Comparison of ENCODE assay signal across 2 cellular contexts in the genomic region with DNA sequence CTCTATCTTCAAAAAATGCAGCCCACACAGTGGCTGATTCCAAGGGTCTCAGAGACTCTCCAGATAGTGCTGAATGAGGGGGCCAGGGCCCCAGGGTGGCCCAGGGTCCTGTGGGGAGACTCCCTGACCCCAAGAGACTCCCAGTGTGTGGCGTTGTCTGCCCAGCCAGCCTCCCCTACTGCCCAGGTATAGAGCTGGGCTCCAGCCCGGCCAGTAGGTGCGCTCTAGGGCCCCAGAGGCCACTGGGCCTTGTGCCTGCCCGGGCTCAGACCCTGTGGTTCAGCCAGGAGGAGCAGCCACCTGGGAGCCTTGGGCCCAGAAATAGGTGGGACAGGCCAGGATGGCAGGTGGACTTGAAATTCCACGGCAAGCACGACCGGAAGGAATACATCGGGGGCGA.
TF ChIP-seq lines count a peak whose summit lies in the region.

No MANE protein-coding gene starts in this region.

TF ChIP-seq in WTC11, 78 proteins besides CTCF, POLR2A, EP300 and RAD21:
- TF ChIP-seq RELA (CRISPR knock-in tag; IDR thresholded peaks at IDR 0.05; ENCODE audit: borderline replicate concordance), result no peak
- TF ChIP-seq ZNF219 (CRISPR knock-in tag; IDR thresholded peaks at IDR 0.05; ENCODE audit: borderline replicate concordance), result no peak
- TF ChIP-seq ZNF317 (CRISPR knock-in tag; IDR thresholded peaks at IDR 0.05; ENCODE audit: borderline replicate concordance, low read depth), result no peak
- TF ChIP-seq, protein P1, sequence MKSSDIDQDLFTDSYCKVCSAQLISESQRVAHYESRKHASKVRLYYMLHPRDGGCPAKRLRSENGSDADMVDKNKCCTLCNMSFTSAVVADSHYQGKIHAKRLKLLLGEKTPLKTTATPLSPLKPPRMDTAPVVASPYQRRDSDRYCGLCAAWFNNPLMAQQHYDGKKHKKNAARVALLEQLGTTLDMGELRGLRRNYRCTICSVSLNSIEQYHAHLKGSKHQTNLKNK (CRISPR knock-in tag; IDR thresholded peaks at IDR 0.05), result no peak
- TF ChIP-seq, protein P2, sequence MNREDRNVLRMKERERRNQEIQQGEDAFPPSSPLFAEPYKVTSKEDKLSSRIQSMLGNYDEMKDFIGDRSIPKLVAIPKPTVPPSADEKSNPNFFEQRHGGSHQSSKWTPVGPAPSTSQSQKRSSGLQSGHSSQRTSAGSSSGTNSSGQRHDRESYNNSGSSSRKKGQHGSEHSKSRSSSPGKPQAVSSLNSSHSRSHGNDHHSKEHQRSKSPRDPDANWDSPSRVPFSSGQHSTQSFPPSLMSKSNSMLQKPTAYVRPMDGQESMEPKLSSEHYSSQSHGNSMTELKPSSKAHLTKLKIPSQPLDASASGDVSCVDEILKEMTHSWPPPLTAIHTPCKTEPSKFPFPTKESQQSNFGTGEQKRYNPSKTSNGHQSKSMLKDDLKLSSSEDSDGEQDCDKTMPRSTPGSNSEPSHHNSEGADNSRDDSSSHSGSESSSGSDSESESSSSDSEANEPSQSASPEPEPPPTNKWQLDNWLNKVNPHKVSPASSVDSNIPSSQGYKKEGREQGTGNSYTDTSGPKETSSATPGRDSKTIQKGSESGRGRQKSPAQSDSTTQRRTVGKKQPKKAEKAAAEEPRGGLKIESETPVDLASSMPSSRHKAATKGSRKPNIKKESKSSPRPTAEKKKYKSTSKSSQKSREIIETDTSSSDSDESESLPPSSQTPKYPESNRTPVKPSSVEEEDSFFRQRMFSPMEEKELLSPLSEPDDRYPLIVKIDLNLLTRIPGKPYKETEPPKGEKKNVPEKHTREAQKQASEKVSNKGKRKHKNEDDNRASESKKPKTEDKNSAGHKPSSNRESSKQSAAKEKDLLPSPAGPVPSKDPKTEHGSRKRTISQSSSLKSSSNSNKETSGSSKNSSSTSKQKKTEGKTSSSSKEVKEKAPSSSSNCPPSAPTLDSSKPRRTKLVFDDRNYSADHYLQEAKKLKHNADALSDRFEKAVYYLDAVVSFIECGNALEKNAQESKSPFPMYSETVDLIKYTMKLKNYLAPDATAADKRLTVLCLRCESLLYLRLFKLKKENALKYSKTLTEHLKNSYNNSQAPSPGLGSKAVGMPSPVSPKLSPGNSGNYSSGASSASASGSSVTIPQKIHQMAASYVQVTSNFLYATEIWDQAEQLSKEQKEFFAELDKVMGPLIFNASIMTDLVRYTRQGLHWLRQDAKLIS (CRISPR knock-in tag; IDR thresholded peaks at IDR 0.05; ENCODE audit: borderline replicate concordance), result no peak
- TF ChIP-seq, protein P3, sequence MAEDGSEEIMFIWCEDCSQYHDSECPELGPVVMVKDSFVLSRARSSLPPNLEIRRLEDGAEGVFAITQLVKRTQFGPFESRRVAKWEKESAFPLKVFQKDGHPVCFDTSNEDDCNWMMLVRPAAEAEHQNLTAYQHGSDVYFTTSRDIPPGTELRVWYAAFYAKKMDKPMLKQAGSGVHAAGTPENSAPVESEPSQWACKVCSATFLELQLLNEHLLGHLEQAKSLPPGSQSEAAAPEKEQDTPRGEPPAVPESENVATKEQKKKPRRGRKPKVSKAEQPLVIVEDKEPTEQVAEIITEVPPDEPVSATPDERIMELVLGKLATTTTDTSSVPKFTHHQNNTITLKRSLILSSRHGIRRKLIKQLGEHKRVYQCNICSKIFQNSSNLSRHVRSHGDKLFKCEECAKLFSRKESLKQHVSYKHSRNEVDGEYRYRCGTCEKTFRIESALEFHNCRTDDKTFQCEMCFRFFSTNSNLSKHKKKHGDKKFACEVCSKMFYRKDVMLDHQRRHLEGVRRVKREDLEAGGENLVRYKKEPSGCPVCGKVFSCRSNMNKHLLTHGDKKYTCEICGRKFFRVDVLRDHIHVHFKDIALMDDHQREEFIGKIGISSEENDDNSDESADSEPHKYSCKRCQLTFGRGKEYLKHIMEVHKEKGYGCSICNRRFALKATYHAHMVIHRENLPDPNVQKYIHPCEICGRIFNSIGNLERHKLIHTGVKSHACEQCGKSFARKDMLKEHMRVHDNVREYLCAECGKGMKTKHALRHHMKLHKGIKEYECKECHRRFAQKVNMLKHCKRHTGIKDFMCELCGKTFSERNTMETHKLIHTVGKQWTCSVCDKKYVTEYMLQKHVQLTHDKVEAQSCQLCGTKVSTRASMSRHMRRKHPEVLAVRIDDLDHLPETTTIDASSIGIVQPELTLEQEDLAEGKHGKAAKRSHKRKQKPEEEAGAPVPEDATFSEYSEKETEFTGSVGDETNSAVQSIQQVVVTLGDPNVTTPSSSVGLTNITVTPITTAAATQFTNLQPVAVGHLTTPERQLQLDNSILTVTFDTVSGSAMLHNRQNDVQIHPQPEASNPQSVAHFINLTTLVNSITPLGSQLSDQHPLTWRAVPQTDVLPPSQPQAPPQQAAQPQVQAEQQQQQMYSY (CRISPR knock-in tag; IDR thresholded peaks at IDR 0.05), result no peak
- TF ChIP-seq GTF2I (CRISPR knock-in tag; conservative IDR thresholded peaks at IDR 0.05), result no peak
- TF ChIP-seq, protein P4, sequence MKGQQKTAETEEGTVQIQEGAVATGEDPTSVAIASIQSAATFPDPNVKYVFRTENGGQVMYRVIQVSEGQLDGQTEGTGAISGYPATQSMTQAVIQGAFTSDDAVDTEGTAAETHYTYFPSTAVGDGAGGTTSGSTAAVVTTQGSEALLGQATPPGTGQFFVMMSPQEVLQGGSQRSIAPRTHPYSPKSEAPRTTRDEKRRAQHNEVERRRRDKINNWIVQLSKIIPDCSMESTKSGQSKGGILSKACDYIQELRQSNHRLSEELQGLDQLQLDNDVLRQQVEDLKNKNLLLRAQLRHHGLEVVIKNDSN (CRISPR knock-in tag; IDR thresholded peaks at IDR 0.05), result no peak
- no peak for TF ChIP-seq TCF7 (CRISPR knock-in tag; IDR thresholded peaks at IDR 0.05; ENCODE audit: low read depth)
- TF ChIP-seq, protein P5, sequence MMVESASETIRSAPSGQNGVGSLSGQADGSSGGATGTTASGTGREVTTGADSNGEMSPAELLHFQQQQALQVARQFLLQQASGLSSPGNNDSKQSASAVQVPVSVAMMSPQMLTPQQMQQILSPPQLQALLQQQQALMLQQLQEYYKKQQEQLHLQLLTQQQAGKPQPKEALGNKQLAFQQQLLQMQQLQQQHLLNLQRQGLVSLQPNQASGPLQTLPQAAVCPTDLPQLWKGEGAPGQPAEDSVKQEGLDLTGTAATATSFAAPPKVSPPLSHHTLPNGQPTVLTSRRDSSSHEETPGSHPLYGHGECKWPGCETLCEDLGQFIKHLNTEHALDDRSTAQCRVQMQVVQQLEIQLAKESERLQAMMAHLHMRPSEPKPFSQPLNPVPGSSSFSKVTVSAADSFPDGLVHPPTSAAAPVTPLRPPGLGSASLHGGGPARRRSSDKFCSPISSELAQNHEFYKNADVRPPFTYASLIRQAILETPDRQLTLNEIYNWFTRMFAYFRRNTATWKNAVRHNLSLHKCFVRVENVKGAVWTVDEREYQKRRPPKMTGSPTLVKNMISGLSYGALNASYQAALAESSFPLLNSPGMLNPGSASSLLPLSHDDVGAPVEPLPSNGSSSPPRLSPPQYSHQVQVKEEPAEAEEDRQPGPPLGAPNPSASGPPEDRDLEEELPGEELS (CRISPR knock-in tag; IDR thresholded peaks at IDR 0.05), result no peak
- no peak for TF ChIP-seq ZNF423 (CRISPR knock-in tag; IDR thresholded peaks at IDR 0.05)
- no peak for TF ChIP-seq SOX15 (CRISPR knock-in tag; IDR thresholded peaks at IDR 0.05)
- TF ChIP-seq FOXK1 (CRISPR knock-in tag; IDR thresholded peaks at IDR 0.05), result no peak

TF ChIP-seq in HepG2, 621 proteins besides CTCF, POLR2A, EP300 and RAD21 (continues in another document):
- no peak for TF ChIP-seq NR1H2 (CRISPR knock-in tag; IDR thresholded peaks at IDR 0.05; ENCODE audit: borderline replicate concordance, low read depth)
- TF ChIP-seq EED (CRISPR knock-in tag; IDR thresholded peaks at IDR 0.05), result no peak
- TF ChIP-seq STAG1 (CRISPR knock-in tag; IDR thresholded peaks at IDR 0.05), result peak; percentile 53
- no peak for TF ChIP-seq ZNF720 (CRISPR knock-in tag; IDR thresholded peaks at IDR 0.05)
- TF ChIP-seq, protein P6, sequence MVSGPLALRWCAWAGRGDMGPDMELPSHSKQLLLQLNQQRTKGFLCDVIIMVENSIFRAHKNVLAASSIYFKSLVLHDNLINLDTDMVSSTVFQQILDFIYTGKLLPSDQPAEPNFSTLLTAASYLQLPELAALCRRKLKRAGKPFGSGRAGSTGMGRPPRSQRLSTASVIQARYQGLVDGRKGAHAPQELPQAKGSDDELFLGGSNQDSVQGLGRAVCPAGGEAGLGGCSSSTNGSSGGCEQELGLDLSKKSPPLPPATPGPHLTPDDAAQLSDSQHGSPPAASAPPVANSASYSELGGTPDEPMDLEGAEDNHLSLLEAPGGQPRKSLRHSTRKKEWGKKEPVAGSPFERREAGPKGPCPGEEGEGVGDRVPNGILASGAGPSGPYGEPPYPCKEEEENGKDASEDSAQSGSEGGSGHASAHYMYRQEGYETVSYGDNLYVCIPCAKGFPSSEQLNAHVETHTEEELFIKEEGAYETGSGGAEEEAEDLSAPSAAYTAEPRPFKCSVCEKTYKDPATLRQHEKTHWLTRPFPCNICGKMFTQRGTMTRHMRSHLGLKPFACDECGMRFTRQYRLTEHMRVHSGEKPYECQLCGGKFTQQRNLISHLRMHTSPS (CRISPR knock-in tag; IDR thresholded peaks at IDR 0.05; ENCODE audit: low read depth), result no peak
- no peak for TF ChIP-seq SOX13 (IDR thresholded peaks at IDR 0.05)
- no peak for TF ChIP-seq SOX13 (CRISPR knock-in tag; conservative IDR thresholded peaks at IDR 0.05 in 1 of 2, IDR thresholded peaks at IDR 0.05 in 1 of 2)
- no peak for TF ChIP-seq ZNF569 (CRISPR knock-in tag; IDR thresholded peaks at IDR 0.05; ENCODE audit: borderline replicate concordance)
- no peak for TF ChIP-seq TEAD2 (CRISPR knock-in tag; IDR thresholded peaks at IDR 0.05)
- TF ChIP-seq ZFP62 (CRISPR knock-in tag; IDR thresholded peaks at IDR 0.05), result no peak
- TF ChIP-seq ZFX (CRISPR knock-in tag; IDR thresholded peaks at IDR 0.05; ENCODE audit: low read depth), result 0 out of 2 replicates have a peak, but pooled peaks have one; percentile 29
- 0 out of 2 replicates have a peak, but pooled peaks have one; percentile 40 for TF ChIP-seq ZNF143 (CRISPR knock-in tag; IDR thresholded peaks at IDR 0.05)
- no peak for TF ChIP-seq ELF4 (CRISPR knock-in tag; IDR thresholded peaks at IDR 0.05; ENCODE audit: borderline replicate concordance)
- TF ChIP-seq, protein P7, sequence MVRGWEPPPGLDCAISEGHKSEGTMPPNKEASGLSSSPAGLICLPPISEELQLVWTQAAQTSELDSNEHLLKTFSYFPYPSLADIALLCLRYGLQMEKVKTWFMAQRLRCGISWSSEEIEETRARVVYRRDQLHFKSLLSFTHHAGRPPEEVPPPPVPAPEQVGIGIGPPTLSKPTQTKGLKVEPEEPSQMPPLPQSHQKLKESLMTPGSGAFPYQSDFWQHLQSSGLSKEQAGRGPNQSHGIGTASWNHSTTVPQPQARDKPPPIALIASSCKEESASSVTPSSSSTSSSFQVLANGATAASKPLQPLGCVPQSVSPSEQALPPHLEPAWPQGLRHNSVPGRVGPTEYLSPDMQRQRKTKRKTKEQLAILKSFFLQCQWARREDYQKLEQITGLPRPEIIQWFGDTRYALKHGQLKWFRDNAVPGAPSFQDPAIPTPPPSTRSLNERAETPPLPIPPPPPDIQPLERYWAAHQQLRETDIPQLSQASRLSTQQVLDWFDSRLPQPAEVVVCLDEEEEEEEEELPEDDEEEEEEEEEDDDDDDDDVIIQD (CRISPR knock-in tag; IDR thresholded peaks at IDR 0.05; ENCODE audit: low read depth), result no peak
- TF ChIP-seq HNRNPLL (IDR thresholded peaks at IDR 0.05; ENCODE audit: low read depth, low read length, poor library complexity, severe bottlenecking), result peak; percentile 17
- TF ChIP-seq, protein P8, sequence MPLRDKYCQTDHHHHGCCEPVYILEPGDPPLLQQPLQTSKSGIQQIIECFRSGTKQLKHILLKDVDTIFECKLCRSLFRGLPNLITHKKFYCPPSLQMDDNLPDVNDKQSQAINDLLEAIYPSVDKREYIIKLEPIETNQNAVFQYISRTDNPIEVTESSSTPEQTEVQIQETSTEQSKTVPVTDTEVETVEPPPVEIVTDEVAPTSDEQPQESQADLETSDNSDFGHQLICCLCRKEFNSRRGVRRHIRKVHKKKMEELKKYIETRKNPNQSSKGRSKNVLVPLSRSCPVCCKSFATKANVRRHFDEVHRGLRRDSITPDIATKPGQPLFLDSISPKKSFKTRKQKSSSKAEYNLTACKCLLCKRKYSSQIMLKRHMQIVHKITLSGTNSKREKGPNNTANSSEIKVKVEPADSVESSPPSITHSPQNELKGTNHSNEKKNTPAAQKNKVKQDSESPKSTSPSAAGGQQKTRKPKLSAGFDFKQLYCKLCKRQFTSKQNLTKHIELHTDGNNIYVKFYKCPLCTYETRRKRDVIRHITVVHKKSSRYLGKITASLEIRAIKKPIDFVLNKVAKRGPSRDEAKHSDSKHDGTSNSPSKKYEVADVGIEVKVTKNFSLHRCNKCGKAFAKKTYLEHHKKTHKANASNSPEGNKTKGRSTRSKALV (CRISPR knock-in tag; IDR thresholded peaks at IDR 0.05), result 0 out of 2 replicates have a peak, but pooled peaks have one; percentile 21
- TF ChIP-seq HNRNPL (IDR thresholded peaks at IDR 0.05; ENCODE audit: low read depth, low read length), result 0 out of 2 replicates have a peak, but pooled peaks have one; percentile 55
- TF ChIP-seq, protein P9, sequence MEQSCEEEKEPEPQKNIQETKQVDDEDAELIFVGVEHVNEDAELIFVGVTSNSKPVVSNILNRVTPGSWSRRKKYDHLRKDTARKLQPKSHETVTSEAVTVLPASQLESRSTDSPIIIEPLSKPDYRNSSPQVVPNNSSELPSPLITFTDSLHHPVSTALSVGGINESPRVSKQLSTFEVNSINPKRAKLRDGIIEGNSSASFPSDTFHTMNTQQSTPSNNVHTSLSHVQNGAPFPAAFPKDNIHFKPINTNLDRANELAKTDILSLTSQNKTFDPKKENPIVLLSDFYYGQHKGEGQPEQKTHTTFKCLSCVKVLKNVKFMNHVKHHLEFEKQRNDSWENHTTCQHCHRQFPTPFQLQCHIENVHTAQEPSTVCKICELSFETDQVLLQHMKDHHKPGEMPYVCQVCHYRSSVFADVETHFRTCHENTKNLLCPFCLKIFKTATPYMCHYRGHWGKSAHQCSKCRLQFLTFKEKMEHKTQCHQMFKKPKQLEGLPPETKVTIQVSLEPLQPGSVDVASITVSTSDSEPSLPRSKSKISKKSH (CRISPR knock-in tag; IDR thresholded peaks at IDR 0.05; ENCODE audit: borderline replicate concordance), result no peak
- TF ChIP-seq ZNF431 (CRISPR knock-in tag; IDR thresholded peaks at IDR 0.05; ENCODE audit: borderline replicate concordance, low read depth), result no peak
- TF ChIP-seq ZNF543 (CRISPR knock-in tag; IDR thresholded peaks at IDR 0.05), result no peak
- TF ChIP-seq SP2 (CRISPR knock-in tag; IDR thresholded peaks at IDR 0.05), result no peak
- TF ChIP-seq ZFY (CRISPR knock-in tag; IDR thresholded peaks at IDR 0.05), result peak; percentile 32; the same call in 1 of the 2 replicates
- TF ChIP-seq ZNF605 (CRISPR knock-in tag; IDR thresholded peaks at IDR 0.05), result no peak
- TF ChIP-seq, protein P10, sequence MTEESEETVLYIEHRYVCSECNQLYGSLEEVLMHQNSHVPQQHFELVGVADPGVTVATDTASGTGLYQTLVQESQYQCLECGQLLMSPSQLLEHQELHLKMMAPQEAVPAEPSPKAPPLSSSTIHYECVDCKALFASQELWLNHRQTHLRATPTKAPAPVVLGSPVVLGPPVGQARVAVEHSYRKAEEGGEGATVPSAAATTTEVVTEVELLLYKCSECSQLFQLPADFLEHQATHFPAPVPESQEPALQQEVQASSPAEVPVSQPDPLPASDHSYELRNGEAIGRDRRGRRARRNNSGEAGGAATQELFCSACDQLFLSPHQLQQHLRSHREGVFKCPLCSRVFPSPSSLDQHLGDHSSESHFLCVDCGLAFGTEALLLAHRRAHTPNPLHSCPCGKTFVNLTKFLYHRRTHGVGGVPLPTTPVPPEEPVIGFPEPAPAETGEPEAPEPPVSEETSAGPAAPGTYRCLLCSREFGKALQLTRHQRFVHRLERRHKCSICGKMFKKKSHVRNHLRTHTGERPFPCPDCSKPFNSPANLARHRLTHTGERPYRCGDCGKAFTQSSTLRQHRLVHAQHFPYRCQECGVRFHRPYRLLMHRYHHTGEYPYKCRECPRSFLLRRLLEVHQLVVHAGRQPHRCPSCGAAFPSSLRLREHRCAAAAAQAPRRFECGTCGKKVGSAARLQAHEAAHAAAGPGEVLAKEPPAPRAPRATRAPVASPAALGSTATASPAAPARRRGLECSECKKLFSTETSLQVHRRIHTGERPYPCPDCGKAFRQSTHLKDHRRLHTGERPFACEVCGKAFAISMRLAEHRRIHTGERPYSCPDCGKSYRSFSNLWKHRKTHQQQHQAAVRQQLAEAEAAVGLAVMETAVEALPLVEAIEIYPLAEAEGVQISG (CRISPR knock-in tag; IDR thresholded peaks at IDR 0.05), result 0 out of 2 replicates have a peak, but pooled peaks have one; percentile 23
